Comparison of ENCODE assay signal across 33 cellular contexts in genomic region chr16:8590811-8591210, GRCh38. TPM values are rescaled to one million over a fixed set of nuclear protein-coding genes. Genes with fewer than 3 reads are reported as not detected.
"Had no signal": no experiment of that assay in that cellular context is flagged by ENCODE, and none has a peak within 500 bp of the region (broad histone marks: within the 10 kb centered on the region; RNA-seq: fewer than 3 reads in every experiment).

No MANE protein-coding gene starts in this region.

- H3K9me3 ChIP-seq: adrenal gland, body of pancreas, esophagus muscularis mucosa, gastrocnemius medialis had no signal

- H3K4me1 Mint-ChIP-seq: activated CD4-positive, alpha-beta memory T cell treated with anti-CD3 and anti-CD28 coated beads, Interleukin-2, amount 10 ng/mL, durations not matched to agents 7 days and 5 days; activated CD4-positive, alpha-beta T cell treated with anti-CD3 and anti-CD28 coated beads, Interleukin-2, amount 10 ng/mL, durations not matched to agents 7 days and 5 days; activated naive CD4-positive, alpha-beta T cell treated with anti-CD3 and anti-CD28 coated beads, Interleukin-2, amount 50 U/mL, for 24 hours; activated naive CD8-positive, alpha-beta T cell treated with anti-CD3 and anti-CD28 coated beads, Interleukin-2, amount 50 U/mL, for 24 hours had no signal

- H3K9me3 Mint-ChIP-seq: activated CD4-positive, alpha-beta memory T cell treated with anti-CD3 and anti-CD28 coated beads, Interleukin-2, amount 10 ng/mL, durations not matched to agents 7 days and 5 days; activated CD4-positive, alpha-beta T cell treated with anti-CD3 and anti-CD28 coated beads, Interleukin-2, amount 10 ng/mL, durations not matched to agents 7 days and 5 days; activated naive CD4-positive, alpha-beta T cell treated with anti-CD3 and anti-CD28 coated beads for 36 hours; activated naive CD4-positive, alpha-beta T cell treated with anti-CD3 and anti-CD28 coated beads, Interleukin-2, amount 50 U/mL, for 24 hours; activated naive CD8-positive, alpha-beta T cell treated with anti-CD3 and anti-CD28 coated beads for 36 hours; activated T-cell treated with anti-CD3 and anti-CD28 coated beads, Interleukin-2, amount 50 U/mL, for 24 hours; effector memory CD8-positive, alpha-beta T cell had no signal

- DNase-seq: activated CD4-positive, alpha-beta memory T cell treated with anti-CD3 and anti-CD28 coated beads, Interleukin-2, amount 10 ng/mL, durations not matched to agents 7 days and 5 days; activated CD4-positive, alpha-beta T cell treated with anti-CD3 and anti-CD28 coated beads for 1 hour; activated CD4-positive, alpha-beta T cell treated with anti-CD3 and anti-CD28 coated beads for 4 hours; activated CD4-positive, alpha-beta T cell treated with anti-CD3 and anti-CD28 coated beads, Interleukin-2, amount 10 ng/mL, durations not matched to agents 7 days and 5 days; activated CD4-positive, alpha-beta T cell treated with anti-CD3 and anti-CD28 coated beads, Interleukin-2, amount 50 U/mL, for 4 hours; activated CD4-positive, CD25-positive, alpha-beta regulatory T cell; activated CD8-positive, alpha-beta memory T cell treated with anti-CD3 and anti-CD28 coated beads, Interleukin-2, amount 50 U/mL, for 48 hours; activated effector memory CD4-positive, alpha-beta T cell treated with anti-CD3 and anti-CD28 coated beads, Interleukin-2, amount 50 U/mL, for 16 hours; activated naive CD4-positive, alpha-beta T cell treated with anti-CD3 and anti-CD28 coated beads for 36 hours; activated naive CD8-positive, alpha-beta T cell treated with anti-CD3 and anti-CD28 coated beads for 36 hours; activated naive CD8-positive, alpha-beta T cell treated with anti-CD3 and anti-CD28 coated beads, Interleukin-2, amount 50 U/mL, for 24 hours; activated T-cell treated with anti-CD3 and anti-CD28 coated beads for 4 hours; activated T-cell treated with anti-CD3 and anti-CD28 coated beads, Interleukin-2, amount 50 U/mL, for 24 hours; activated T-cell treated with anti-CD3 and anti-CD28 coated beads, Interleukin-2, amount 50 U/mL, for 72 hours; adrenal gland; amygdala; aorta; body of pancreas; caudate nucleus; cortex of kidney; dermis blood vessel endothelial cell; effector CD4-positive, alpha-beta T cell; effector memory CD8-positive, alpha-beta T cell; erythroblast; foreskin keratinocyte; gastrocnemius medialis; heart left ventricle; T-helper 2 cell had no signal

- H3K36me3 ChIP-seq: adrenal gland, esophagus muscularis mucosa, gastrocnemius medialis, heart left ventricle had no signal

- H3K4me3 ChIP-seq: adrenal gland, body of pancreas, esophagus muscularis mucosa, gastrocnemius medialis had no signal

- H3K4me1 ChIP-seq: gastrocnemius medialis had no signal

- FAIRE-seq: colon had no signal

- H3K36me3 Mint-ChIP-seq: activated naive CD4-positive, alpha-beta T cell treated with anti-CD3 and anti-CD28 coated beads, Interleukin-2, amount 50 U/mL, for 24 hours; activated naive CD8-positive, alpha-beta T cell treated with anti-CD3 and anti-CD28 coated beads for 36 hours had no signal

- H3K4me3 Mint-ChIP-seq: activated CD4-positive, alpha-beta memory T cell treated with anti-CD3 and anti-CD28 coated beads, Interleukin-2, amount 10 ng/mL, durations not matched to agents 7 days and 5 days; activated CD4-positive, alpha-beta T cell treated with anti-CD3 and anti-CD28 coated beads, Interleukin-2, amount 10 ng/mL, durations not matched to agents 7 days and 5 days; activated naive CD4-positive, alpha-beta T cell treated with anti-CD3 and anti-CD28 coated beads for 36 hours; activated naive CD4-positive, alpha-beta T cell treated with anti-CD3 and anti-CD28 coated beads, Interleukin-2, amount 50 U/mL, for 24 hours; activated naive CD8-positive, alpha-beta T cell treated with anti-CD3 and anti-CD28 coated beads for 36 hours; activated naive CD8-positive, alpha-beta T cell treated with anti-CD3 and anti-CD28 coated beads, Interleukin-2, amount 50 U/mL, for 24 hours; activated T-cell treated with anti-CD3 and anti-CD28 coated beads, Interleukin-2, amount 50 U/mL, for 24 hours; activated T-cell treated with anti-CD3 and anti-CD28 coated beads, Interleukin-2, amount 50 U/mL, for 72 hours; effector memory CD8-positive, alpha-beta T cell had no signal

- H3K27ac ChIP-seq: adrenal gland, body of pancreas, esophagus muscularis mucosa, gastrocnemius medialis, heart left ventricle had no signal

- ATAC-seq: activated naive CD8-positive, alpha-beta T cell treated with anti-CD3 and anti-CD28 coated beads, Interleukin-2, amount 50 U/mL, for 24 hours; activated T-cell treated with anti-CD3 and anti-CD28 coated beads, Interleukin-2, amount 50 U/mL, for 72 hours; body of pancreas; effector memory CD8-positive, alpha-beta T cell; foreskin keratinocyte; gastrocnemius medialis; heart left ventricle had no signal

- H3K27ac Mint-ChIP-seq: activated CD4-positive, alpha-beta memory T cell treated with anti-CD3 and anti-CD28 coated beads, Interleukin-2, amount 10 ng/mL, durations not matched to agents 7 days and 5 days; activated CD4-positive, alpha-beta T cell treated with anti-CD3 and anti-CD28 coated beads, Interleukin-2, amount 10 ng/mL, durations not matched to agents 7 days and 5 days; activated naive CD4-positive, alpha-beta T cell treated with anti-CD3 and anti-CD28 coated beads for 36 hours; activated naive CD4-positive, alpha-beta T cell treated with anti-CD3 and anti-CD28 coated beads, Interleukin-2, amount 50 U/mL, for 24 hours; activated naive CD8-positive, alpha-beta T cell treated with anti-CD3 and anti-CD28 coated beads for 36 hours; activated naive CD8-positive, alpha-beta T cell treated with anti-CD3 and anti-CD28 coated beads, Interleukin-2, amount 50 U/mL, for 24 hours; activated T-cell treated with anti-CD3 and anti-CD28 coated beads, Interleukin-2, amount 50 U/mL, for 24 hours; activated T-cell treated with anti-CD3 and anti-CD28 coated beads, Interleukin-2, amount 50 U/mL, for 72 hours; effector memory CD8-positive, alpha-beta T cell had no signal

RNA-seq across cellular contexts. Expression of gene TMEM114, which starts 0.5 kb away (rescaled TPM):
- total RNA-seq: activated CD4-positive, alpha-beta memory T cell treated with anti-CD3 and anti-CD28 coated beads, Interleukin-2, amount 10 ng/mL, durations not matched to agents 7 days and 5 days; activated CD4-positive, alpha-beta T cell treated with anti-CD3 and anti-CD28 coated beads, Interleukin-2, amount 10 ng/mL, durations not matched to agents 7 days and 5 days; activated naive CD4-positive, alpha-beta T cell treated with anti-CD3 and anti-CD28 coated beads for 36 hours; activated naive CD8-positive, alpha-beta T cell treated with anti-CD3 and anti-CD28 coated beads for 36 hours; activated T-cell treated with anti-CD3 and anti-CD28 coated beads, Interleukin-2, amount 50 U/mL, for 72 hours; adrenal gland; aorta; body of pancreas; chondrocyte; dermis blood vessel endothelial cell; esophagus muscularis mucosa; foreskin keratinocyte; gastrocnemius medialis; heart left ventricle; T-helper 1 cell treated with Interleukin-12 subunit alpha and Interleukin-12 subunit beta and Interleukin-4 antibody, amounts not matched to agents 30 ng/mL and 1 ng/mL, for 36 hours had no signal
- polyA plus RNA-seq: aorta, foreskin keratinocyte, heart left ventricle had no signal
